In genomic region chr2:157246212-157247067, GRCh38 we compare ENCODE assay signal across 1 cellular context.
A peak's percentile ranks its signal among the peaks of the same experiment; 100 is the strongest.
TF ChIP-seq lines count a peak whose summit lies in the region.

No MANE protein-coding gene starts in this region.

TF ChIP-seq in GM12878, 131 proteins besides CTCF, POLR2A, EP300 and RAD21 (continued from another document and continues in another):
- TF ChIP-seq ZBTB33 (IDR thresholded peaks at IDR 0.05) (no peak), RCOR1 (conservative IDR thresholded peaks at IDR 0.05; ENCODE audit: low read depth, low read length) (no peak), MYB (IDR thresholded peaks at IDR 0.05; ENCODE audit: borderline replicate concordance, low read depth, low read length) (no peak), ZNF687 (IDR thresholded peaks at IDR 0.05) (no peak), NFXL1 (IDR thresholded peaks at IDR 0.05; ENCODE audit: borderline replicate concordance) (no peak), PAX8 (IDR thresholded peaks at IDR 0.05) (no peak), POLR2AphosphoS5 (IDR thresholded peaks at IDR 0.05; ENCODE audit: low read length) (no peak), EZH2 (IDR thresholded peaks at IDR 0.05; ENCODE audit: borderline replicate concordance, control insufficient read depth, low read depth, low read length) (no peak), PAX5 (IDR thresholded peaks at IDR 0.05; ENCODE audit: borderline replicate concordance, low read depth, low read length) (peak; percentile 77; the same call in 1 of the 2 replicates), HSF1 (IDR thresholded peaks at IDR 0.05; ENCODE audit: low read depth, low read length) (no peak), SMAD1 (IDR thresholded peaks at IDR 0.05; ENCODE audit: low read depth, partially characterized antibody) (no peak), SUZ12 (IDR thresholded peaks at IDR 0.05; ENCODE audit: unreplicated experiment) (no peak), TAF1 (IDR thresholded peaks at IDR 0.05; ENCODE audit: borderline replicate concordance, low read depth, low read length) (no peak), YBX1 (IDR thresholded peaks at IDR 0.05) (no peak), TARDBP (IDR thresholded peaks at IDR 0.05; ENCODE audit: borderline replicate concordance) (no peak), NFIC (IDR thresholded peaks at IDR 0.05; ENCODE audit: low read depth, low read length) (peak; percentile 97), BACH1 (IDR thresholded peaks at IDR 0.05; ENCODE audit: borderline replicate concordance) (no peak), CEBPB (IDR thresholded peaks at IDR 0.05; ENCODE audit: borderline replicate concordance in 1 of 2, low read depth in 2 of 2, low read length in 2 of 2) (no peak; a peak in 1 of 4 replicates), YY1 (IDR thresholded peaks at IDR 0.05; ENCODE audit: low read depth, low read length) (0 out of 2 replicates have a peak, but pooled peaks have one; percentile 29), DPF2 (IDR thresholded peaks at IDR 0.05) (peak; percentile 75), RBBP5 (conservative IDR thresholded peaks at IDR 0.05) (no peak), PKNOX1 (IDR thresholded peaks at IDR 0.05) (no peak), RELA (IDR thresholded peaks at IDR 0.05; ENCODE audit: borderline replicate concordance, partially characterized antibody) (no peak), BMI1 (IDR thresholded peaks at IDR 0.05; ENCODE audit: borderline replicate concordance) (no peak), BCL11A (IDR thresholded peaks at IDR 0.05; ENCODE audit: low read depth, low read length) (peak; percentile 90), CHD4 (IDR thresholded peaks at IDR 0.05) (no peak), USF1 (IDR thresholded peaks at IDR 0.05; ENCODE audit: borderline replicate concordance, extremely low read length, insufficient read depth, low read depth, low read length) (no peak), RFX5 (IDR thresholded peaks at IDR 0.05; ENCODE audit: low read depth, low read length) (no peak), ZBED1 (IDR thresholded peaks at IDR 0.05; ENCODE audit: borderline replicate concordance) (peak; percentile 57; the same call in 1 of the 2 replicates), EED (IDR thresholded peaks at IDR 0.05; ENCODE audit: low read depth) (0 out of 2 replicates have a peak, but pooled peaks have one; percentile 14), HCFC1 (IDR thresholded peaks at IDR 0.05; ENCODE audit: low read length) (no peak), CBX3 (IDR thresholded peaks at IDR 0.05; ENCODE audit: borderline replicate concordance, low read depth) (no peak), IKZF2 (IDR thresholded peaks at IDR 0.05) (no peak), BCL3 (IDR thresholded peaks at IDR 0.05; ENCODE audit: borderline replicate concordance, insufficient read depth, low read depth, low read length, poor library complexity, severe bottlenecking) (no peak)
- TF ChIP-seq, protein P1, sequence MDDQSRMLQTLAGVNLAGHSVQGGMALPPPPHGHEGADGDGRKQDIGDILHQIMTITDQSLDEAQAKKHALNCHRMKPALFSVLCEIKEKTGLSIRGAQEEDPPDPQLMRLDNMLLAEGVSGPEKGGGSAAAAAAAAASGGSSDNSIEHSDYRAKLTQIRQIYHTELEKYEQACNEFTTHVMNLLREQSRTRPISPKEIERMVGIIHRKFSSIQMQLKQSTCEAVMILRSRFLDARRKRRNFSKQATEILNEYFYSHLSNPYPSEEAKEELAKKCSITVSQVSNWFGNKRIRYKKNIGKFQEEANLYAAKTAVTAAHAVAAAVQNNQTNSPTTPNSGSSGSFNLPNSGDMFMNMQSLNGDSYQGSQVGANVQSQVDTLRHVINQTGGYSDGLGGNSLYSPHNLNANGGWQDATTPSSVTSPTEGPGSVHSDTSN (IDR thresholded peaks at IDR 0.05; ENCODE audit: insufficient replicate concordance, low read depth, low read length): no peak
- TF ChIP-seq, protein P2, sequence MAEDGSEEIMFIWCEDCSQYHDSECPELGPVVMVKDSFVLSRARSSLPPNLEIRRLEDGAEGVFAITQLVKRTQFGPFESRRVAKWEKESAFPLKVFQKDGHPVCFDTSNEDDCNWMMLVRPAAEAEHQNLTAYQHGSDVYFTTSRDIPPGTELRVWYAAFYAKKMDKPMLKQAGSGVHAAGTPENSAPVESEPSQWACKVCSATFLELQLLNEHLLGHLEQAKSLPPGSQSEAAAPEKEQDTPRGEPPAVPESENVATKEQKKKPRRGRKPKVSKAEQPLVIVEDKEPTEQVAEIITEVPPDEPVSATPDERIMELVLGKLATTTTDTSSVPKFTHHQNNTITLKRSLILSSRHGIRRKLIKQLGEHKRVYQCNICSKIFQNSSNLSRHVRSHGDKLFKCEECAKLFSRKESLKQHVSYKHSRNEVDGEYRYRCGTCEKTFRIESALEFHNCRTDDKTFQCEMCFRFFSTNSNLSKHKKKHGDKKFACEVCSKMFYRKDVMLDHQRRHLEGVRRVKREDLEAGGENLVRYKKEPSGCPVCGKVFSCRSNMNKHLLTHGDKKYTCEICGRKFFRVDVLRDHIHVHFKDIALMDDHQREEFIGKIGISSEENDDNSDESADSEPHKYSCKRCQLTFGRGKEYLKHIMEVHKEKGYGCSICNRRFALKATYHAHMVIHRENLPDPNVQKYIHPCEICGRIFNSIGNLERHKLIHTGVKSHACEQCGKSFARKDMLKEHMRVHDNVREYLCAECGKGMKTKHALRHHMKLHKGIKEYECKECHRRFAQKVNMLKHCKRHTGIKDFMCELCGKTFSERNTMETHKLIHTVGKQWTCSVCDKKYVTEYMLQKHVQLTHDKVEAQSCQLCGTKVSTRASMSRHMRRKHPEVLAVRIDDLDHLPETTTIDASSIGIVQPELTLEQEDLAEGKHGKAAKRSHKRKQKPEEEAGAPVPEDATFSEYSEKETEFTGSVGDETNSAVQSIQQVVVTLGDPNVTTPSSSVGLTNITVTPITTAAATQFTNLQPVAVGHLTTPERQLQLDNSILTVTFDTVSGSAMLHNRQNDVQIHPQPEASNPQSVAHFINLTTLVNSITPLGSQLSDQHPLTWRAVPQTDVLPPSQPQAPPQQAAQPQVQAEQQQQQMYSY (CRISPR knock-in tag; IDR thresholded peaks at IDR 0.05): no peak
- TF ChIP-seq, protein P3, sequence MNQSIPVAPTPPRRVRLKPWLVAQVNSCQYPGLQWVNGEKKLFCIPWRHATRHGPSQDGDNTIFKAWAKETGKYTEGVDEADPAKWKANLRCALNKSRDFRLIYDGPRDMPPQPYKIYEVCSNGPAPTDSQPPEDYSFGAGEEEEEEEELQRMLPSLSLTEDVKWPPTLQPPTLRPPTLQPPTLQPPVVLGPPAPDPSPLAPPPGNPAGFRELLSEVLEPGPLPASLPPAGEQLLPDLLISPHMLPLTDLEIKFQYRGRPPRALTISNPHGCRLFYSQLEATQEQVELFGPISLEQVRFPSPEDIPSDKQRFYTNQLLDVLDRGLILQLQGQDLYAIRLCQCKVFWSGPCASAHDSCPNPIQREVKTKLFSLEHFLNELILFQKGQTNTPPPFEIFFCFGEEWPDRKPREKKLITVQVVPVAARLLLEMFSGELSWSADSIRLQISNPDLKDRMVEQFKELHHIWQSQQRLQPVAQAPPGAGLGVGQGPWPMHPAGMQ (IDR thresholded peaks at IDR 0.05; ENCODE audit: borderline replicate concordance): no peak
- TF ChIP-seq, protein P4, sequence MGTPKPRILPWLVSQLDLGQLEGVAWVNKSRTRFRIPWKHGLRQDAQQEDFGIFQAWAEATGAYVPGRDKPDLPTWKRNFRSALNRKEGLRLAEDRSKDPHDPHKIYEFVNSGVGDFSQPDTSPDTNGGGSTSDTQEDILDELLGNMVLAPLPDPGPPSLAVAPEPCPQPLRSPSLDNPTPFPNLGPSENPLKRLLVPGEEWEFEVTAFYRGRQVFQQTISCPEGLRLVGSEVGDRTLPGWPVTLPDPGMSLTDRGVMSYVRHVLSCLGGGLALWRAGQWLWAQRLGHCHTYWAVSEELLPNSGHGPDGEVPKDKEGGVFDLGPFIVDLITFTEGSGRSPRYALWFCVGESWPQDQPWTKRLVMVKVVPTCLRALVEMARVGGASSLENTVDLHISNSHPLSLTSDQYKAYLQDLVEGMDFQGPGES (IDR thresholded peaks at IDR 0.05): no peak
